1 cellular context compared by ENCODE assay signal in the genomic region with DNA sequence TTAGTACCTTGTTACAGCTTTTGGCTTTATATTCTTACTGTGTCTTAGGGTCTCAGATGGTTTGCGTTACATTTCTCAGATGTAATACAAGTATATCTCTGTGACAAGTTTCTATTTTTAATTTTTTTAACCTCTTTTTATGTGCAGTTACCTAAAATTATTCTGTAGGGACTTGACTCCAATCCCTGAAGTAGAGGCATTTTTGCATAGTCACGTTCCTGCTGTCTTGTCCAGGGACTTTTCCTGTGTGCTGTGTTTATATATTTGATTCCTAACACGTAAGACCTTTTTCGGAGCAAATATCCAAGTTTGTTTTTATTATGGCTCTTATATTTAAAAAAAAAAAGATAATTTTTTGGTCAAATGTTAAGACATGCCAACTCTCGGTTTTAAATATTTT.
TF ChIP-seq lines count a peak whose summit lies in the region.

No MANE protein-coding gene starts in this region.

TF ChIP-seq in K562, 482 proteins besides CTCF, POLR2A, EP300 and RAD21 (continued from another document and continues in another):
- TF ChIP-seq, protein P1, sequence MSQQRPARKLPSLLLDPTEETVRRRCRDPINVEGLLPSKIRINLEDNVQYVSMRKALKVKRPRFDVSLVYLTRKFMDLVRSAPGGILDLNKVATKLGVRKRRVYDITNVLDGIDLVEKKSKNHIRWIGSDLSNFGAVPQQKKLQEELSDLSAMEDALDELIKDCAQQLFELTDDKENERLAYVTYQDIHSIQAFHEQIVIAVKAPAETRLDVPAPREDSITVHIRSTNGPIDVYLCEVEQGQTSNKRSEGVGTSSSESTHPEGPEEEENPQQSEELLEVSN (IDR thresholded peaks at IDR 0.05; ENCODE audit: borderline replicate concordance in 1 of 2, extremely low read depth in 1 of 2, insufficient read depth in 1 of 2, insufficient read length in 1 of 2, low read depth in 1 of 2, low read length in 1 of 2, poor library complexity in 1 of 2, severe bottlenecking in 1 of 2): no peak
- TF ChIP-seq GTF2F1 (IDR thresholded peaks at IDR 0.05; ENCODE audit: low read depth, low read length): no peak
- peak; percentile 52 for TF ChIP-seq ZNF316 (IDR thresholded peaks at IDR 0.05)
- no peak for TF ChIP-seq MTA1 (IDR thresholded peaks at IDR 0.05; ENCODE audit: borderline replicate concordance)
- no peak for TF ChIP-seq ZNF354B (CRISPR knock-in tag; IDR thresholded peaks at IDR 0.05)
- no peak for TF ChIP-seq HOXB6 (CRISPR knock-in tag; IDR thresholded peaks at IDR 0.05; ENCODE audit: borderline replicate concordance)
- TF ChIP-seq ZNF253 (CRISPR knock-in tag; conservative IDR thresholded peaks at IDR 0.05): no peak
- no peak for TF ChIP-seq MCM2 (IDR thresholded peaks at IDR 0.05; ENCODE audit: low read depth)
- no peak for TF ChIP-seq ATF7 (IDR thresholded peaks at IDR 0.05)
- TF ChIP-seq ZBTB17 (CRISPR knock-in tag; IDR thresholded peaks at IDR 0.05): no peak
- no peak for TF ChIP-seq SETDB1 (IDR thresholded peaks at IDR 0.05; ENCODE audit: low read length)
- no peak for TF ChIP-seq AFF1 (IDR thresholded peaks at IDR 0.05; ENCODE audit: low read depth in 1 of 2, partially characterized antibody in 2 of 2)
- TF ChIP-seq TRIM24 (IDR thresholded peaks at IDR 0.05): no peak
- TF ChIP-seq ZNF76 (CRISPR knock-in tag; IDR thresholded peaks at IDR 0.05; ENCODE audit: borderline replicate concordance): no peak
- TF ChIP-seq, protein P2, sequence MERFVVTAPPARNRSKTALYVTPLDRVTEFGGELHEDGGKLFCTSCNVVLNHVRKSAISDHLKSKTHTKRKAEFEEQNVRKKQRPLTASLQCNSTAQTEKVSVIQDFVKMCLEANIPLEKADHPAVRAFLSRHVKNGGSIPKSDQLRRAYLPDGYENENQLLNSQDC (CRISPR knock-in tag; IDR thresholded peaks at IDR 0.05): no peak
- no peak for TF ChIP-seq PCBP1 (IDR thresholded peaks at IDR 0.05; ENCODE audit: low read depth, low read length, poor library complexity, severe bottlenecking)
- no peak for TF ChIP-seq TAF9B (IDR thresholded peaks at IDR 0.05; ENCODE audit: partially characterized antibody)
- TF ChIP-seq USF2 (CRISPR knock-in tag; IDR thresholded peaks at IDR 0.05): no peak
- no peak for TF ChIP-seq CREM (IDR thresholded peaks at IDR 0.05; ENCODE audit: low read depth)
- TF ChIP-seq C11orf30 (IDR thresholded peaks at IDR 0.05; ENCODE audit: low read depth): peak; percentile 45; the same call in 1 of the 2 replicates
- no peak for TF ChIP-seq CXXC5 (CRISPR knock-in tag; IDR thresholded peaks at IDR 0.05)
- TF ChIP-seq ZNF124 (CRISPR knock-in tag; IDR thresholded peaks at IDR 0.05): no peak
- TF ChIP-seq TRIM28 (IDR thresholded peaks at IDR 0.05): no peak
- no peak for TF ChIP-seq NCOR1 (IDR thresholded peaks at IDR 0.05)
- no peak for TF ChIP-seq PCBP2 (IDR thresholded peaks at IDR 0.05; ENCODE audit: low read depth, low read length, poor library complexity, severe bottlenecking)
- no peak for TF ChIP-seq GTF2B (IDR thresholded peaks at IDR 0.05; ENCODE audit: extremely low read depth, insufficient read length)
- no peak for TF ChIP-seq ZNF57 (CRISPR knock-in tag; IDR thresholded peaks at IDR 0.05)
- TF ChIP-seq ZNF717 (CRISPR knock-in tag; IDR thresholded peaks at IDR 0.05): no peak
- no peak for TF ChIP-seq ATF1 (CRISPR knock-in tag; IDR thresholded peaks at IDR 0.05)
- no peak for TF ChIP-seq ATF1 (tag; IDR thresholded peaks at IDR 0.05)
- TF ChIP-seq, protein P3, sequence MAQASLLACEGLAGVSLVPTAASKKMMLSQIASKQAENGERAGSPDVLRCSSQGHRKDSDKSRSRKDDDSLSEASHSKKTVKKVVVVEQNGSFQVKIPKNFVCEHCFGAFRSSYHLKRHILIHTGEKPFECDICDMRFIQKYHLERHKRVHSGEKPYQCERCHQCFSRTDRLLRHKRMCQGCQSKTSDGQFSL (CRISPR knock-in tag; IDR thresholded peaks at IDR 0.05): no peak
- TF ChIP-seq, protein P3 (tag; IDR thresholded peaks at IDR 0.05): no peak
- TF ChIP-seq, protein P4, sequence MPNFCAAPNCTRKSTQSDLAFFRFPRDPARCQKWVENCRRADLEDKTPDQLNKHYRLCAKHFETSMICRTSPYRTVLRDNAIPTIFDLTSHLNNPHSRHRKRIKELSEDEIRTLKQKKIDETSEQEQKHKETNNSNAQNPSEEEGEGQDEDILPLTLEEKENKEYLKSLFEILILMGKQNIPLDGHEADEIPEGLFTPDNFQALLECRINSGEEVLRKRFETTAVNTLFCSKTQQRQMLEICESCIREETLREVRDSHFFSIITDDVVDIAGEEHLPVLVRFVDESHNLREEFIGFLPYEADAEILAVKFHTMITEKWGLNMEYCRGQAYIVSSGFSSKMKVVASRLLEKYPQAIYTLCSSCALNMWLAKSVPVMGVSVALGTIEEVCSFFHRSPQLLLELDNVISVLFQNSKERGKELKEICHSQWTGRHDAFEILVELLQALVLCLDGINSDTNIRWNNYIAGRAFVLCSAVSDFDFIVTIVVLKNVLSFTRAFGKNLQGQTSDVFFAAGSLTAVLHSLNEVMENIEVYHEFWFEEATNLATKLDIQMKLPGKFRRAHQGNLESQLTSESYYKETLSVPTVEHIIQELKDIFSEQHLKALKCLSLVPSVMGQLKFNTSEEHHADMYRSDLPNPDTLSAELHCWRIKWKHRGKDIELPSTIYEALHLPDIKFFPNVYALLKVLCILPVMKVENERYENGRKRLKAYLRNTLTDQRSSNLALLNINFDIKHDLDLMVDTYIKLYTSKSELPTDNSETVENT (CRISPR knock-in tag; IDR thresholded peaks at IDR 0.05): no peak
- TF ChIP-seq ZBTB9 (CRISPR knock-in tag; IDR thresholded peaks at IDR 0.05): no peak
- TF ChIP-seq MAFG (tag; conservative IDR thresholded peaks at IDR 0.05): peak; percentile 84
- peak; percentile 7; the same call in 1 of the 2 replicates for TF ChIP-seq MAFK (IDR thresholded peaks at IDR 0.05; ENCODE audit: low read length)
- TF ChIP-seq ZNF175 (CRISPR knock-in tag; IDR thresholded peaks at IDR 0.05; ENCODE audit: low read depth): no peak
- TF ChIP-seq, protein P5, sequence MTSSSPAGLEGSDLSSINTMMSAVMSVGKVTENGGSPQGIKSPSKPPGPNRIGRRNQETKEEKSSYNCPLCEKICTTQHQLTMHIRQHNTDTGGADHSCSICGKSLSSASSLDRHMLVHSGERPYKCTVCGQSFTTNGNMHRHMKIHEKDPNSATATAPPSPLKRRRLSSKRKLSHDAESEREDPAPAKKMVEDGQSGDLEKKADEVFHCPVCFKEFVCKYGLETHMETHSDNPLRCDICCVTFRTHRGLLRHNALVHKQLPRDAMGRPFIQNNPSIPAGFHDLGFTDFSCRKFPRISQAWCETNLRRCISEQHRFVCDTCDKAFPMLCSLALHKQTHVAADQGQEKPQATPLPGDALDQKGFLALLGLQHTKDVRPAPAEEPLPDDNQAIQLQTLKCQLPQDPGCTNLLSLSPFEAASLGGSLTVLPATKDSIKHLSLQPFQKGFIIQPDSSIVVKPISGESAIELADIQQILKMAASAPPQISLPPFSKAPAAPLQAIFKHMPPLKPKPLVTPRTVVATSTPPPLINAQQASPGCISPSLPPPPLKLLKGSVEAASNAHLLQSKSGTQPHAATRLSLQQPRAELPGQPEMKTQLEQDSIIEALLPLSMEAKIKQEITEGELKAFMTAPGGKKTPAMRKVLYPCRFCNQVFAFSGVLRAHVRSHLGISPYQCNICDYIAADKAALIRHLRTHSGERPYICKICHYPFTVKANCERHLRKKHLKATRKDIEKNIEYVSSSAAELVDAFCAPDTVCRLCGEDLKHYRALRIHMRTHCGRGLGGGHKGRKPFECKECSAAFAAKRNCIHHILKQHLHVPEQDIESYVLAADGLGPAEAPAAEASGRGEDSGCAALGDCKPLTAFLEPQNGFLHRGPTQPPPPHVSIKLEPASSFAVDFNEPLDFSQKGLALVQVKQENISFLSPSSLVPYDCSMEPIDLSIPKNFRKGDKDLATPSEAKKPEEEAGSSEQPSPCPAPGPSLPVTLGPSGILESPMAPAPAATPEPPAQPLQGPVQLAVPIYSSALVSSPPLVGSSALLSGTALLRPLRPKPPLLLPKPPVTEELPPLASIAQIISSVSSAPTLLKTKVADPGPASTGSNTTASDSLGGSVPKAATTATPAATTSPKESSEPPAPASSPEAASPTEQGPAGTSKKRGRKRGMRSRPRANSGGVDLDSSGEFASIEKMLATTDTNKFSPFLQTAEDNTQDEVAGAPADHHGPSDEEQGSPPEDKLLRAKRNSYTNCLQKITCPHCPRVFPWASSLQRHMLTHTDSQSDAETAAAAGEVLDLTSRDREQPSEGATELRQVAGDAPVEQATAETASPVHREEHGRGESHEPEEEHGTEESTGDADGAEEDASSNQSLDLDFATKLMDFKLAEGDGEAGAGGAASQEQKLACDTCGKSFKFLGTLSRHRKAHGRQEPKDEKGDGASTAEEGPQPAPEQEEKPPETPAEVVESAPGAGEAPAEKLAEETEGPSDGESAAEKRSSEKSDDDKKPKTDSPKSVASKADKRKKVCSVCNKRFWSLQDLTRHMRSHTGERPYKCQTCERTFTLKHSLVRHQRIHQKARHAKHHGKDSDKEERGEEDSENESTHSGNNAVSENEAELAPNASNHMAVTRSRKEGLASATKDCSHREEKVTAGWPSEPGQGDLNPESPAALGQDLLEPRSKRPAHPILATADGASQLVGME (CRISPR knock-in tag; IDR thresholded peaks at IDR 0.05): no peak
- no peak for TF ChIP-seq TARDBP (IDR thresholded peaks at IDR 0.05)
- TF ChIP-seq KDM2B (CRISPR knock-in tag; IDR thresholded peaks at IDR 0.05): no peak
- TF ChIP-seq TAF1 (IDR thresholded peaks at IDR 0.05; ENCODE audit: control insufficient read depth, extremely low read depth, insufficient read depth, low read length, severe bottlenecking): no peak
- 0 out of 2 replicates have a peak, but pooled peaks have one; percentile 33 for TF ChIP-seq MAFF (IDR thresholded peaks at IDR 0.05; ENCODE audit: low read length)
- TF ChIP-seq SREBF2 (CRISPR knock-in tag; IDR thresholded peaks at IDR 0.05): no peak
- peak; percentile 66; the same call in 1 of the 2 replicates for TF ChIP-seq NFE2L1 (tag; IDR thresholded peaks at IDR 0.05; ENCODE audit: borderline replicate concordance, low read depth)
- no peak for TF ChIP-seq RAD51 (IDR thresholded peaks at IDR 0.05; ENCODE audit: borderline replicate concordance, low read depth)
- TF ChIP-seq FOXA3 (CRISPR knock-in tag; conservative IDR thresholded peaks at IDR 0.05 in 1 of 2, IDR thresholded peaks at IDR 0.05 in 1 of 2): no peak
